1 cellular context compared by ENCODE assay signal in genomic region chr17:29102046-29102445, GRCh38.
TF ChIP-seq lines count a peak whose summit lies in the region.

No MANE protein-coding gene starts in this region.

TF ChIP-seq in H1, 55 proteins besides CTCF, POLR2A, EP300 and RAD21:
- TF ChIP-seq HDAC2 (IDR thresholded peaks at IDR 0.05; ENCODE audit: borderline replicate concordance in 1 of 2, low read depth in 2 of 2, low read length in 2 of 2) = no peak
- no peak for TF ChIP-seq YY1 (IDR thresholded peaks at IDR 0.05; ENCODE audit: low read depth, low read length)
- no peak for TF ChIP-seq GABPA (IDR thresholded peaks at IDR 0.05; ENCODE audit: borderline replicate concordance, insufficient read depth, low read length)
- no peak for TF ChIP-seq CHD2 (IDR thresholded peaks at IDR 0.05; ENCODE audit: low read length)
